ENCODE assay signal across 9 cellular contexts in the genomic region with DNA sequence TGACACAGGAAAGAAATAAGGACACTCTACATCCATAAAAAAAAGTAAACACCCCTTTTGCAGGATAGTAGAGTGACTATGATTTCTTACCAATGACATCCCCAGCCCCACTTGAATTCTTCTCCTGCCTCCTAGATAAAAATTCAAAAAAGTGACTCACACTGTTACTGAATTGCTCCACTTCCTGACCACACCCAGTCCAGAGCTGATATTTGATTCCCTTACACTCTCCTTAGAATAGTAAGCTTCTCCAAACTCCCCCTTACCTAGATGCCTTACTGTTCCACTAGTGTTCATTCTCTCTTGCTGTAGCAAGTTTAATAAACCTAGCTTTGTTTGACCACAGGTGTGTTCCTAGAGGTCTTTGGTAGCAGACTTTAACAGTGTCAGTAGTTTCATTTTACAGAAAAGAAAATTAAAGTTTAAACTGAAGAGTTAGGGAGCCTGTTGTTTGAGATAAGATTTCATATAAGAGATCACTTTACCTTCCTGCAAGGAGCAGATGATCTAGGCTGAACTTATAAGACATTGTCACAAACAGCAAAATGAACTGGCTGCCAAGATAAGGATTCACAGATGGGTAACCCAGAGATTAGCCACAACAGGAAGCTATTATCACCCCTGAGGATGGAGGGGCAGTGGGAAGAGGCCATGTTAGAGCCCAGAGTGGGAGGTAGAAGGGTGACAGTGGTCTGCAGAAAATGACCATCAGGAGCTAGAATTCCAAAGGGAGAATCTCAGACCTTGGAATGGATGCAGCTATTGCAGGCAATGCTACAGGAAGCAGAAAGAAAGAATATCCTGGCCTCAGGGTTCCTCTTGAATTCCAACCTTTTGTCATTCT. TPM values are rescaled to one million over a fixed set of nuclear protein-coding genes. Genes with fewer than 3 reads are reported as not detected.
DNase-seq lines count a peak whose midpoint lies in the region; ATAC-seq lines count a peak whose summit lies in the region.
"Had no signal": no experiment of that assay in that cellular context is flagged by ENCODE, and none has a peak within 500 bp of the region (broad histone marks: within the 10 kb centered on the region; RNA-seq: fewer than 3 reads in every experiment).

No MANE protein-coding gene starts in this region.

- ATAC-seq in GM19035 (IDR thresholded peaks at IDR 0.05; ENCODE audit: unreplicated experiment) = no peak
- ATAC-seq in GM19328 (IDR thresholded peaks at IDR 0.05; ENCODE audit: unreplicated experiment) = no peak

- peaks cover 21% of the 10 kb centered on the region for H3K4me1 ChIP-seq in Karpas-422 (ENCODE audit: low read length)

- no peaks in the 10 kb centered on the region for H3K36me3 ChIP-seq in Karpas-422 (ENCODE audit: insufficient read depth, low read length)

- H3K9me3 ChIP-seq in Karpas-422 (ENCODE audit: low read length) = no peaks in the 10 kb centered on the region

- no peak overlapping the region for H3K4me3 ChIP-seq in Karpas-422 (ENCODE audit: low read length)

- no peaks in the 10 kb centered on the region for H3K27me3 ChIP-seq in Karpas-422 (ENCODE audit: low read length)

- H3K9ac ChIP-seq in Karpas-422 (ENCODE audit: low read length) = no peak overlapping the region

- no peak overlapping the region for H3K27ac ChIP-seq in Karpas-422 (ENCODE audit: low read length)

- no peaks in the 10 kb centered on the region for H3K79me2 ChIP-seq in Karpas-422 (ENCODE audit: low read length)

- no peak overlapping the region for H2AFZ ChIP-seq in Karpas-422 (ENCODE audit: low read length)

- no peak overlapping the region for H3K4me2 ChIP-seq in Karpas-422 (ENCODE audit: low read depth, low read length, poor library complexity, severe bottlenecking)

- no peaks in the 10 kb centered on the region for H3K9me2 ChIP-seq in Karpas-422 (replicated peaks; ENCODE audit: insufficient read depth, low read length)

- no peaks in the 10 kb centered on the region for H4K20me1 ChIP-seq in Karpas-422 (ENCODE audit: insufficient read depth, low read depth, low read length)

- DNase-seq in NCI-H748 (lab: John Stamatoyannopoulos, UW; ENCODE audit: unreplicated experiment) (peak; percentile 22), NCI-H748 treated with DMSO at 0.1 percent for 48 hours (lab: John Stamatoyannopoulos, UW) (no peak), NCI-H460 (ENCODE audit: extremely low read depth, low read depth) (peak; percentile 59), astrocyte of the hippocampus (ENCODE audit: low read depth, low spot score) (peak; percentile 29), renal cortical epithelial cell (ENCODE audit: low read depth) (peak; percentile 78), Karpas-422 (no peak)
- DNase-seq: right cardiac atrium had no signal

RNA-seq across cellular contexts. Expression of a gene that starts 28.4 kb away (rescaled TPM):
- total RNA-seq in NCI-H460 (2014; rRNA removed; shearing (Covaris generic)) = 14.3 and 17.6 TPM in 2 replicates
- polyA plus RNA-seq in NCI-H460 (2014; cell fraction: nucleus; rRNA removed) = 11.9 and 19.0 TPM in 2 replicates
- 22.7 and 24.3 TPM in 2 replicates for total RNA-seq in renal cortical epithelial cell
- total RNA-seq in Karpas-422 (2014; rRNA removed; shearing (Covaris generic); ENCODE audit: low replicate concordance) = 40.4 and 41.2 TPM in 2 replicates

RNA-seq across cellular contexts. Expression of a gene that starts 46.3 kb away (rescaled TPM):
- 6.0 and 6.8 TPM in 2 replicates for total RNA-seq in NCI-H460 (2014; rRNA removed; shearing (Covaris generic))
- 20.8 and 27.7 TPM in 2 replicates for polyA plus RNA-seq in NCI-H460 (2014; cell fraction: nucleus; rRNA removed)
- 17.2 and 33.9 TPM in 2 replicates for total RNA-seq in renal cortical epithelial cell
- total RNA-seq in Karpas-422 (2014; rRNA removed; shearing (Covaris generic); ENCODE audit: low replicate concordance) = 16.8 and 18.4 TPM in 2 replicates

Comparison
In these comparisons a context has a peak if more than half of its experiments do, and no peak if none do; other contexts are left out.
1. DNase-seq: peak in NCI-H748 (single experiment), NCI-H460 (single experiment), astrocyte of the hippocampus (single experiment) and renal cortical epithelial cell (single experiment); none in NCI-H748 treated with DMSO at 0.1 percent for 48 hours (single experiment) and Karpas-422 (single experiment).